Comparison of ENCODE assay signal across 5 cellular contexts in the genomic region with DNA sequence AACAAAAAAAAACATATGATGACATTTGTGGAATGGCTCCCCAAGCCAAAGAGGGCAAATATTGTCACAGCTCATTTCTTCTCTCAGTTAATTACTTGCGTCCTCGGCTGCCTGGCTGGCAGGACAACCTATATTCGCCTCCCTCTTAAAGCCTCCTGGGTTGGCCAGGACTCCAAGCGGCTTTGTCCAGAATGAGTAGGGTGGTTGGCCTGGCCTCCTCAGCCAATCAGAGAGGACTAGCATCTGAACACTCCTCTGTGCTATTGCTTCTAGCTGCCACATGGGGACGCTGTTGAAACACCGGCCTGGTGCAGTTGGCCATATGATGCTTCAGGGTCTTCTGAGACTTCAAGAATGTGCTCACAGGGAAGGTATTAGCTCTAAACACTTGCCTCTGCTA. TPM values are rescaled to one million over a fixed set of nuclear protein-coding genes. Genes with fewer than 3 reads are reported as not detected.
"Had no signal": no experiment of that assay in that cellular context is flagged by ENCODE, and none has a peak within 500 bp of the region (broad histone marks: within the 10 kb centered on the region; RNA-seq: fewer than 3 reads in every experiment).

No MANE protein-coding gene starts in this region.

RNA-seq across cellular contexts. Expression of a gene that starts 4.7 kb away (rescaled TPM):
- total RNA-seq: GM23248, H4, H7, H9, HFFc6 had no signal
- polyA plus RNA-seq: GM23248 had no signal
